1 cellular context compared by ENCODE assay signal in genomic region chr16:188674-189073, GRCh38.
TF ChIP-seq lines count a peak whose summit lies in the region.

No MANE protein-coding gene starts in this region.

TF ChIP-seq in GM12878, 131 proteins besides CTCF, POLR2A, EP300 and RAD21:
- 0 out of 2 replicates have a peak, but pooled peaks have one; percentile 5 for TF ChIP-seq TCF12 (IDR thresholded peaks at IDR 0.05; ENCODE audit: low read depth, low read length)
- no peak for TF ChIP-seq SMARCA5 (IDR thresholded peaks at IDR 0.05)
